8 cellular contexts compared by ENCODE assay signal in the genomic region with DNA sequence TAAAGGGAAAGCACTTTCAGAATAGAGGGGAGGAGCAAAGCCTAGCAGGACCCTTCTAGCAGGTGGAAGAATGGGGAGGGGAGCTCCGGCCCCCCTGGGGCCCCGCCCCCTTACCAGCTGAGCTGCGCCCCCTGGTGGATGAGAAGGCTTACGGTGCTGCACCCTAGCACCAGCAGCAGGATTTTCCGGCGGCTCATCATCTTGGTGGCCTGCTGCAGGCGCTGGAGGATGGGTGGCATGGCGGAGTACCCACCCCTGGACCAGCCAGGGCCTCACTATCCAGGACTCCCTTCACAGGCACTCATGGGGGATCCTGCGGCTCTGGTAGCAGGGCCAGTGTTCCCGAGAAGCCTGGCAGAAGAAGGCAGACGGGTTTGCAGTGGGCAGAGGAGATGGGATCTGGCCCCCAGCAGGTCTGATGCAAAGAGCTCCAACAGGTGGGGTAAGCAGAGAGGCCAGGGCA. TPM values are rescaled to one million over a fixed set of nuclear protein-coding genes. Genes with fewer than 3 reads are reported as not detected.
A peak's percentile ranks its signal among the peaks of the same experiment; 100 is the strongest.
DNase-seq lines count a peak whose midpoint lies in the region; ATAC-seq and TF ChIP-seq lines count a peak whose summit lies in the region.

No MANE protein-coding gene starts in this region.

- no peaks in the 10 kb centered on the region for H3K36me3 ChIP-seq in upper lobe of right lung

- H3K9me3 ChIP-seq in upper lobe of right lung: no peaks in the 10 kb centered on the region

- peak overlapping the region in 1 of 2 donors; percentile 2 for H3K27ac Mint-ChIP-seq in activated naive CD4-positive, alpha-beta T cell treated with anti-CD3 and anti-CD28 coated beads, Interleukin-2, amount 50 U/mL, for 72 hours
- no peak overlapping the region for H3K27ac Mint-ChIP-seq in progenitor cell of endocrine pancreas

- H3K4me3 ChIP-seq in AG10803 (ENCODE audit: low read length) (no peak overlapping the region), upper lobe of right lung (no peak overlapping the region)

- no peak overlapping the region for H3K27ac ChIP-seq in upper lobe of right lung

- no peak overlapping the region for H3K4me3 Mint-ChIP-seq in progenitor cell of endocrine pancreas (ENCODE audit: low read depth)

- TF ChIP-seq CTCF in AG10803 (conservative IDR thresholded peaks at IDR 0.05; ENCODE audit: low read length): peak; percentile 86
- TF ChIP-seq CTCF in progenitor cell of endocrine pancreas (IDR thresholded peaks at IDR 0.05; ENCODE audit: unreplicated experiment): peak; percentile 96
- peak; percentile 92 for TF ChIP-seq CTCF in upper lobe of right lung (IDR thresholded peaks at IDR 0.05)

- no peaks in the 10 kb centered on the region for H3K9me3 Mint-ChIP-seq in activated naive CD4-positive, alpha-beta T cell treated with anti-CD3 and anti-CD28 coated beads, Interleukin-2, amount 50 U/mL, for 72 hours
- H3K9me3 Mint-ChIP-seq in progenitor cell of endocrine pancreas (ENCODE audit: low read depth): no peaks in the 10 kb centered on the region

- intact Hi-C loops in Right ventricle myocardium inferior (cut with DNase I): no loop called here
- intact Hi-C loops in upper lobe of right lung (cut with DNase I): no loop called here

- ATAC-seq in GM19324 (IDR thresholded peaks at IDR 0.05; ENCODE audit: low FRiP score, unreplicated experiment) (peak; percentile 47), Right ventricle myocardium inferior (peak; percentile 72), upper lobe of right lung (peak; percentile 87)
- ATAC-seq in activated naive CD4-positive, alpha-beta T cell treated with anti-CD3 and anti-CD28 coated beads, Interleukin-2, amount 50 U/mL, for 72 hours: peak; percentile 92 to 94

- peak; percentile 68 for DNase-seq in AG10803 (ENCODE audit: low read depth)
- DNase-seq in NCI-H1048 (lab: John Stamatoyannopoulos, UW): peak; percentile 56
- DNase-seq in SW480 (ENCODE audit: low spot score): peak; percentile 79
- peak; percentile 72 to 93 for DNase-seq in activated naive CD4-positive, alpha-beta T cell treated with anti-CD3 and anti-CD28 coated beads, Interleukin-2, amount 50 U/mL, for 72 hours (ENCODE audit: low spot score in 2 of 2)
- DNase-seq in Right ventricle myocardium inferior (ENCODE audit: missing footprints): peak; percentile 87
- peak; percentile 88 for DNase-seq in progenitor cell of endocrine pancreas (ENCODE audit: low spot score, unreplicated experiment)
- DNase-seq in upper lobe of right lung: peak; percentile 86

- H3K36me3 Mint-ChIP-seq in activated naive CD4-positive, alpha-beta T cell treated with anti-CD3 and anti-CD28 coated beads, Interleukin-2, amount 50 U/mL, for 72 hours: no peaks in the 10 kb centered on the region
- H3K36me3 Mint-ChIP-seq in progenitor cell of endocrine pancreas (ENCODE audit: insufficient read depth): no peaks in the 10 kb centered on the region

- H3K27me3 ChIP-seq in upper lobe of right lung: peaks cover 9% of the 10 kb centered on the region

- no peaks in the 10 kb centered on the region for H3K4me1 ChIP-seq in upper lobe of right lung

- no peaks in the 10 kb centered on the region for H3K27me3 Mint-ChIP-seq in progenitor cell of endocrine pancreas

- peaks cover 12% of the 10 kb centered on the region for H3K4me1 Mint-ChIP-seq in progenitor cell of endocrine pancreas (ENCODE audit: low read depth)

RNA-seq across cellular contexts. Expression of a gene that starts 3.8 kb away (rescaled TPM):
- total RNA-seq in activated naive CD4-positive, alpha-beta T cell treated with anti-CD3 and anti-CD28 coated beads, Interleukin-2, amount 50 U/mL, for 72 hours: 1 to 10 TPM in 1 of 2 donors, under 1 TPM in 1; 0.14 to 1.1 TPM
- total RNA-seq in Right ventricle myocardium inferior: 1.5 TPM
- total RNA-seq in progenitor cell of endocrine pancreas: 3.9 and 4.8 TPM in 2 replicates
- not detected for total RNA-seq in upper lobe of right lung

RNA-seq across cellular contexts. Expression of a gene that starts 7.0 kb away (rescaled TPM):
- 100 to 1,000 TPM; 236 to 246 TPM for total RNA-seq in activated naive CD4-positive, alpha-beta T cell treated with anti-CD3 and anti-CD28 coated beads, Interleukin-2, amount 50 U/mL, for 72 hours
- 71.8 TPM for total RNA-seq in Right ventricle myocardium inferior
- total RNA-seq in progenitor cell of endocrine pancreas: 211 and 216 TPM in 2 replicates
- total RNA-seq in upper lobe of right lung: 149 TPM

RNA-seq across cellular contexts. Expression of a gene that starts 18.9 kb away (rescaled TPM):
- total RNA-seq in activated naive CD4-positive, alpha-beta T cell treated with anti-CD3 and anti-CD28 coated beads, Interleukin-2, amount 50 U/mL, for 72 hours: under 1 TPM in 1 of 2 donors, not detected in 1; 0.80 TPM
- total RNA-seq in Right ventricle myocardium inferior: not detected
- not detected in 2 replicates for total RNA-seq in progenitor cell of endocrine pancreas
- total RNA-seq in upper lobe of right lung: 3.4 TPM

RNA-seq across cellular contexts. Expression of a gene that starts 24.9 kb away (rescaled TPM):
- total RNA-seq in activated naive CD4-positive, alpha-beta T cell treated with anti-CD3 and anti-CD28 coated beads, Interleukin-2, amount 50 U/mL, for 72 hours: 100 to 1,000 TPM; 124 TPM
- 50.7 TPM for total RNA-seq in Right ventricle myocardium inferior
- total RNA-seq in progenitor cell of endocrine pancreas: 68.3 and 72.3 TPM in 2 replicates
- total RNA-seq in upper lobe of right lung: 55.9 TPM

RNA-seq across cellular contexts. Expression of a gene that starts 33.4 kb away (rescaled TPM):
- total RNA-seq in activated naive CD4-positive, alpha-beta T cell treated with anti-CD3 and anti-CD28 coated beads, Interleukin-2, amount 50 U/mL, for 72 hours: under 1 TPM in 1 of 2 donors, not detected in 1; 0.43 TPM
- total RNA-seq in Right ventricle myocardium inferior: not detected
- not detected in 2 replicates for total RNA-seq in progenitor cell of endocrine pancreas
- 23.7 TPM for total RNA-seq in upper lobe of right lung
